In genomic region chr6:22519237-22519636, GRCh38 we compare ENCODE assay signal across 36 cellular contexts. TPM values are rescaled to one million over a fixed set of nuclear protein-coding genes. Genes with fewer than 3 reads are reported as not detected.
"Had no signal": no experiment of that assay in that cellular context is flagged by ENCODE, and none has a peak within 500 bp of the region (broad histone marks: within the 10 kb centered on the region; RNA-seq: fewer than 3 reads in every experiment).

No MANE protein-coding gene starts in this region.

- H3K27me3 Mint-ChIP-seq: activated CD4-positive, alpha-beta memory T cell treated with anti-CD3 and anti-CD28 coated beads, Interleukin-2, amount 10 ng/mL, durations not matched to agents 7 days and 5 days; activated CD4-positive, alpha-beta T cell treated with anti-CD3 and anti-CD28 coated beads, Interleukin-2, amount 10 ng/mL, durations not matched to agents 7 days and 5 days; activated T-cell treated with anti-CD3 and anti-CD28 coated beads, Interleukin-2, amount 50 U/mL, for 24 hours; naive thymus-derived CD8-positive, alpha-beta T cell; stimulated activated naive CD8-positive, alpha-beta T cell treated with anti-CD3 and anti-CD28 coated beads, Interleukin-15, Interleukin-2, amounts not matched to agents 100 ng/mL and 50 ng/mL, for 24 hours; T-helper 17 cell; type B pancreatic cell had no signal

- H3K36me3 Mint-ChIP-seq: activated naive CD4-positive, alpha-beta T cell treated with anti-CD3 and anti-CD28 coated beads, Interleukin-2, amount 50 U/mL, for 72 hours; immature natural killer cell; naive thymus-derived CD8-positive, alpha-beta T cell; stimulated activated effector memory CD8-positive, alpha-beta T cell treated with anti-CD3 and anti-CD28 coated beads, Interleukin-12 subunit alpha, Interleukin-12 subunit beta, amount 100 ng/mL, for 72 hours; type B pancreatic cell had no signal

- H3K4me1 Mint-ChIP-seq: activated CD4-positive, alpha-beta memory T cell treated with anti-CD3 and anti-CD28 coated beads, Interleukin-2, amount 10 ng/mL, durations not matched to agents 7 days and 5 days; activated CD4-positive, alpha-beta T cell treated with anti-CD3 and anti-CD28 coated beads, Interleukin-2, amount 10 ng/mL, durations not matched to agents 7 days and 5 days; immature natural killer cell; naive thymus-derived CD8-positive, alpha-beta T cell; stimulated activated effector memory CD8-positive, alpha-beta T cell treated with anti-CD3 and anti-CD28 coated beads, Interleukin-12 subunit alpha, Interleukin-12 subunit beta, amount 100 ng/mL, for 72 hours; T-helper 17 cell had no signal

- H3K4me3 Mint-ChIP-seq: activated CD4-positive, alpha-beta memory T cell treated with anti-CD3 and anti-CD28 coated beads, Interleukin-2, amount 10 ng/mL, durations not matched to agents 7 days and 5 days; activated CD4-positive, alpha-beta T cell treated with anti-CD3 and anti-CD28 coated beads, Interleukin-2, amount 10 ng/mL, durations not matched to agents 7 days and 5 days; activated T-cell treated with anti-CD3 and anti-CD28 coated beads, Interleukin-2, amount 50 U/mL, for 24 hours; immature natural killer cell; naive thymus-derived CD8-positive, alpha-beta T cell; stimulated activated effector memory CD8-positive, alpha-beta T cell treated with anti-CD3 and anti-CD28 coated beads, Interleukin-12 subunit alpha, Interleukin-12 subunit beta, amount 100 ng/mL, for 72 hours; stimulated activated naive CD8-positive, alpha-beta T cell treated with anti-CD3 and anti-CD28 coated beads, Interleukin-15, Interleukin-2, amounts not matched to agents 100 ng/mL and 50 ng/mL, for 24 hours; T-helper 17 cell; type B pancreatic cell; WTC11 had no signal

- H3K27ac ChIP-seq: body of pancreas, colonic mucosa, gastroesophageal sphincter, skin epidermis, vagina had no signal

- DNase-seq: activated CD4-positive, alpha-beta memory T cell treated with anti-CD3 and anti-CD28 coated beads, Interleukin-2, amount 10 ng/mL, durations not matched to agents 7 days and 5 days; activated CD4-positive, alpha-beta T cell treated with anti-CD3 and anti-CD28 coated beads for 1 hour; activated CD4-positive, alpha-beta T cell treated with anti-CD3 and anti-CD28 coated beads, Interleukin-2, amount 10 ng/mL, durations not matched to agents 7 days and 5 days; activated CD8-positive, alpha-beta memory T cell treated with anti-CD3 and anti-CD28 coated beads, Interleukin-2, amount 50 U/mL, for 48 hours; activated gamma-delta T cell treated with Interleukin-2 at 50 U/mL for 16 hours; activated T-cell treated with anti-CD3 and anti-CD28 coated beads, Interleukin-2, amount 50 U/mL, for 24 hours; aorta; body of pancreas; colonic mucosa; effector CD8-positive, alpha-beta T cell; erythroblast; hippocampal formation; immature natural killer cell; kidney; left colon; mammary epithelial cell; midbrain; naive thymus-derived CD8-positive, alpha-beta T cell; posterior cingulate gyrus; right cardiac atrium; stimulated activated CD4-positive, alpha-beta T cell treated with anti-CD3 and anti-CD28 coated beads, Interleukin-12 subunit alpha, Interleukin-12 subunit beta, amount 100 ng/mL, for 4 hours; stimulated activated CD4-positive, alpha-beta T cell treated with anti-CD3 and anti-CD28 coated beads, Interleukin-4, amount 100 ng/mL, for 1 hour; T-helper 17 cell; T1000 had no signal

- ATAC-seq: activated naive CD4-positive, alpha-beta T cell treated with anti-CD3 and anti-CD28 coated beads, Interleukin-2, amount 50 U/mL, for 72 hours; body of pancreas; gastroesophageal sphincter; left colon; naive thymus-derived CD8-positive, alpha-beta T cell; right cardiac atrium; stimulated activated effector memory CD8-positive, alpha-beta T cell treated with anti-CD3 and anti-CD28 coated beads, Interleukin-12 subunit alpha, Interleukin-12 subunit beta, amount 100 ng/mL, for 72 hours; T-helper 17 cell; WTC11 had no signal

- H3K36me3 ChIP-seq: colonic mucosa, gastroesophageal sphincter, vagina had no signal

- H3K4me3 ChIP-seq: body of pancreas, colonic mucosa, gastroesophageal sphincter, skin epidermis, vagina had no signal

- H3K9me3 Mint-ChIP-seq: activated CD4-positive, alpha-beta T cell treated with anti-CD3 and anti-CD28 coated beads, Interleukin-2, amount 10 ng/mL, durations not matched to agents 7 days and 5 days had no signal

- H3K27me3 ChIP-seq: body of pancreas, colonic mucosa, gastroesophageal sphincter, vagina had no signal

- H3K4me1 ChIP-seq: body of pancreas, colonic mucosa, gastroesophageal sphincter, vagina had no signal

- H3K27ac Mint-ChIP-seq: activated CD4-positive, alpha-beta memory T cell treated with anti-CD3 and anti-CD28 coated beads, Interleukin-2, amount 10 ng/mL, durations not matched to agents 7 days and 5 days; activated CD4-positive, alpha-beta T cell treated with anti-CD3 and anti-CD28 coated beads, Interleukin-2, amount 10 ng/mL, durations not matched to agents 7 days and 5 days; activated naive CD4-positive, alpha-beta T cell treated with anti-CD3 and anti-CD28 coated beads, Interleukin-2, amount 50 U/mL, for 72 hours; activated T-cell treated with anti-CD3 and anti-CD28 coated beads, Interleukin-2, amount 50 U/mL, for 24 hours; immature natural killer cell; naive thymus-derived CD8-positive, alpha-beta T cell; stimulated activated effector memory CD8-positive, alpha-beta T cell treated with anti-CD3 and anti-CD28 coated beads, Interleukin-12 subunit alpha, Interleukin-12 subunit beta, amount 100 ng/mL, for 72 hours; stimulated activated naive CD8-positive, alpha-beta T cell treated with anti-CD3 and anti-CD28 coated beads, Interleukin-15, Interleukin-2, amounts not matched to agents 100 ng/mL and 50 ng/mL, for 24 hours; T-helper 17 cell; type B pancreatic cell; WTC11 had no signal

- H3K9me3 ChIP-seq: body of pancreas, colonic mucosa, gastroesophageal sphincter, vagina had no signal

RNA-seq across cellular contexts. Expression of gene HDGFL1, which starts 50.1 kb away (rescaled TPM):
- total RNA-seq: activated CD4-positive, alpha-beta memory T cell treated with anti-CD3 and anti-CD28 coated beads, Interleukin-2, amount 10 ng/mL, durations not matched to agents 7 days and 5 days; activated CD4-positive, alpha-beta T cell treated with anti-CD3 and anti-CD28 coated beads, Interleukin-2, amount 10 ng/mL, durations not matched to agents 7 days and 5 days; activated naive CD4-positive, alpha-beta T cell treated with anti-CD3 and anti-CD28 coated beads, Interleukin-2, amount 50 U/mL, for 72 hours; aorta; body of pancreas; colonic mucosa; dermis microvascular lymphatic vessel endothelial cell; gastroesophageal sphincter; kidney; left colon; liver; mammary epithelial cell; naive thymus-derived CD8-positive, alpha-beta T cell; omental fat pad; right cardiac atrium; subcutaneous adipose tissue; T-helper 17 cell; vagina; WTC11 had no signal
- polyA plus RNA-seq: aorta; immature natural killer cell; liver; mammary epithelial cell; naive thymus-derived CD8-positive, alpha-beta T cell; right cardiac atrium had no signal
